ENCODE assay signal across 9 cellular contexts in genomic region chr19:7535993-7536685, GRCh38. TPM values are rescaled to one million over a fixed set of nuclear protein-coding genes. Genes with fewer than 3 reads are reported as not detected.
DNase-seq lines count a peak whose midpoint lies in the region; ATAC-seq and TF ChIP-seq lines count a peak whose summit lies in the region.
"Had no signal": no experiment of that assay in that cellular context is flagged by ENCODE, and none has a peak within 500 bp of the region (broad histone marks: within the 10 kb centered on the region; RNA-seq: fewer than 3 reads in every experiment).

No MANE protein-coding gene starts in this region.

- H3K4me3 ChIP-seq in AG10803 (ENCODE audit: low read length) = peak overlapping the region; percentile 99

- H3K9me3 Mint-ChIP-seq in HFFc6 = no peaks in the 10 kb centered on the region
- no peaks in the 10 kb centered on the region for H3K9me3 Mint-ChIP-seq in type B pancreatic cell

- H3K4me1 Mint-ChIP-seq in HFFc6 (ENCODE audit: low read depth) (peaks cover 19% of the 10 kb centered on the region), type B pancreatic cell (ENCODE audit: unreplicated experiment) (peaks cover 4% of the 10 kb centered on the region)

- no peak for DNase-seq in AG10803 (ENCODE audit: low read depth)
- no peak for DNase-seq in HFFc6
- peak; percentile 12 for DNase-seq in left kidney (ENCODE audit: low read depth, low spot score)
- DNase-seq in type B pancreatic cell (ENCODE audit: extremely low spot score, unreplicated experiment) = no peak
- DNase-seq in midbrain (lab: John Stamatoyannopoulos, UW) = no peak
- no peak for DNase-seq in epidermal melanocyte (ENCODE audit: insufficient read length, low spot score)

- H3K27ac Mint-ChIP-seq in HFFc6 (peak overlapping the region; percentile 43; the same call in 1 of the 2 replicates), type B pancreatic cell (peak overlapping the region; percentile 58)

- TF ChIP-seq CTCF in AG10803 (conservative IDR thresholded peaks at IDR 0.05; ENCODE audit: low read length) (no peak), HFFc6 (IDR thresholded peaks at IDR 0.05) (no peak), type B pancreatic cell (conservative IDR thresholded peaks at IDR 0.05) (no peak)

- peak overlapping the region; percentile 98 for H3K27ac ChIP-seq in angular gyrus (ENCODE audit: low read depth, low read length)

- H3K27me3 Mint-ChIP-seq in HFFc6 (ENCODE audit: insufficient read depth) = peaks cover 3% of the 10 kb centered on the region
- H3K27me3 Mint-ChIP-seq in type B pancreatic cell = no peaks in the 10 kb centered on the region

- H3K36me3 Mint-ChIP-seq in HFFc6 (ENCODE audit: low read depth) = peaks cover 17% of the 10 kb centered on the region
- H3K36me3 Mint-ChIP-seq in type B pancreatic cell = peaks cover 4% of the 10 kb centered on the region

- ATAC-seq in HG02840 (IDR thresholded peaks at IDR 0.05; ENCODE audit: low FRiP score, unreplicated experiment) = no peak

- peak overlapping the region; percentile 98 for H3K4me3 Mint-ChIP-seq in HFFc6
- H3K4me3 Mint-ChIP-seq in type B pancreatic cell = peak overlapping the region; percentile 97

RNA-seq across cellular contexts. Expression of gene PNPLA6, which starts 0.6 kb away (rescaled TPM):
- total RNA-seq in HFFc6 (2021; fragmentation: NEBNext Ultra II Directional; extraction: Animal tissue kit (Norgen Biotek cat#: 25700)) = 100 to 1,000 TPM; 123 to 157 (median 138) TPM
- 84.3 and 86.1 TPM in 2 replicates for total RNA-seq in type B pancreatic cell (ENCODE audit: low replicate concordance)

RNA-seq across cellular contexts. Expression of gene MCOLN1, which starts 13.7 kb away (rescaled TPM):
- 10 to 100 TPM; 18.2 to 28.7 (median 21.3) TPM for total RNA-seq in HFFc6 (2021; fragmentation: NEBNext Ultra II Directional; extraction: Animal tissue kit (Norgen Biotek cat#: 25700))
- 24.0 and 24.3 TPM in 2 replicates for total RNA-seq in type B pancreatic cell (ENCODE audit: low replicate concordance)

RNA-seq across cellular contexts. Expression of gene ZNF358, which starts 20.2 kb away (rescaled TPM):
- 10 to 100 TPM; 30.0 to 41.1 (median 35.8) TPM for total RNA-seq in HFFc6 (2021; fragmentation: NEBNext Ultra II Directional; extraction: Animal tissue kit (Norgen Biotek cat#: 25700))
- 49.8 and 67.1 TPM in 2 replicates for total RNA-seq in type B pancreatic cell (ENCODE audit: low replicate concordance)

RNA-seq across cellular contexts. Expression of gene PEX11G, which starts 47.3 kb away (rescaled TPM):
- total RNA-seq in HFFc6 (2021; fragmentation: NEBNext Ultra II Directional; extraction: Animal tissue kit (Norgen Biotek cat#: 25700)) = 1 to 10 TPM in 3 of 6 experiments, under 1 TPM in 3; 0.51 to 2.8 (median 1.0) TPM
- 4.8 and 5.7 TPM in 2 replicates for total RNA-seq in type B pancreatic cell (ENCODE audit: low replicate concordance)

RNA-seq across cellular contexts. Expression of gene CAMSAP3, which starts 59.5 kb away (rescaled TPM):
- not detected for total RNA-seq in HFFc6 (2021; fragmentation: NEBNext Ultra II Directional; extraction: Animal tissue kit (Norgen Biotek cat#: 25700))
- 28.6 and 51.8 TPM in 2 replicates for total RNA-seq in type B pancreatic cell (ENCODE audit: low replicate concordance)
- total RNA-seq: myocyte had no signal
